Comparison of ENCODE assay signal across 15 cellular contexts in the genomic region with DNA sequence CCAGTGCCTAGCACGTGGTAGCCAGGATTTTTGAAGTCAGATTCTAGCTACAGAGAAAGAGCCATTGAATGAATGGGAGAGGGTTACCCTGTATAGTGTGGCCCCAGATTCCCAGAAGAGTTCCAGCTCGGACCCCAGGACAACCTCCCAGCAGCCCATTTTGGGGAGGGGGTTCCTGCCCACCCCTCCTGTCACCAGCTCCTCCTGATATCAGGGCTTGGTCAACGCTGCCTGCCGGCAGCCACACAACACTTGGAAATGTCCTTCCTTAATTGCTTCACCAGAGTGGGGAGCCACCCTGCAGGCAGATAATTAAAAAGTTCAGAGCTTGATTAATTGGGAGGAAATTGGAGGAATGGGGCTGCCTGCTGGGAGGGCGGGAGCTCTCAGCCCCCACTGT.
A peak's percentile ranks its signal among the peaks of the same experiment; 100 is the strongest.
DNase-seq lines count a peak whose midpoint lies in the region; ATAC-seq and TF ChIP-seq lines count a peak whose summit lies in the region.
"Had no signal": no experiment of that assay in that cellular context is flagged by ENCODE, and none has a peak within 500 bp of the region (broad histone marks: within the 10 kb centered on the region; RNA-seq: fewer than 3 reads in every experiment).

No MANE protein-coding gene starts in this region.

- no peak overlapping the region for H2AFZ ChIP-seq in neural progenitor cell (replicated peaks)
- H2AFZ ChIP-seq: GM23338 had no signal

- H3K27me3 ChIP-seq in neural progenitor cell (no peaks in the 10 kb centered on the region), gastroesophageal sphincter (peaks cover 15% of the 10 kb centered on the region)
- H3K27me3 ChIP-seq: BE2C had no signal

- TF ChIP-seq CTCF in neural progenitor cell (IDR thresholded peaks at IDR 0.05) (no peak), gastroesophageal sphincter (IDR thresholded peaks at IDR 0.05) (no peak)

- peaks cover 24% of the 10 kb centered on the region for H3F3A ChIP-seq in neural progenitor cell (ENCODE audit: low read depth)

- no peaks in the 10 kb centered on the region for H3K79me2 ChIP-seq in neural progenitor cell (ENCODE audit: low read depth)

- H3K4me1 Mint-ChIP-seq in dendritic cell treated with granulocyte-macrophage colony-stimulating factor and Interleukin-4, amounts not matched to agents 40 ng/mL and 50 ng/mL, for 4 days (ENCODE audit: low read depth) = peaks cover 73% of the 10 kb centered on the region
- H3K4me1 Mint-ChIP-seq in neural progenitor cell (peaks cover 51% of the 10 kb centered on the region), immature natural killer cell (no peaks in the 10 kb centered on the region)

- H3K4me3 ChIP-seq in neural progenitor cell = no peak overlapping the region
- H3K4me3 ChIP-seq in gastroesophageal sphincter = no peak overlapping the region
- H3K4me3 ChIP-seq: A549, GM23338 had no signal

- 71 to 89% methylated on average over 1 to 2 of the region's 5 CpGs for WGBS in gastroesophageal sphincter (ENCODE audit: low coverage in 1 of 2), 2 donors

- H4K20me1 ChIP-seq in neural progenitor cell (ENCODE audit: low read depth) = peaks cover 53% of the 10 kb centered on the region

- in situ Hi-C loops in KBM-7 (cut with MboI; ENCODE audit: low pct_unique_long_range_greater_than_20kb, low sequenced_read_pairs) = no loop called here

- H3K36me3 ChIP-seq in neural progenitor cell (no peaks in the 10 kb centered on the region), gastroesophageal sphincter (no peaks in the 10 kb centered on the region)
- H3K36me3 ChIP-seq: BE2C had no signal

- H3K27me3 Mint-ChIP-seq in dendritic cell treated with granulocyte-macrophage colony-stimulating factor and Interleukin-4, amounts not matched to agents 40 ng/mL and 50 ng/mL, for 4 days = peaks cover 46% of the 10 kb centered on the region
- H3K27me3 Mint-ChIP-seq in neural progenitor cell (ENCODE audit: insufficient read depth, low read depth) = peaks cover 13% of the 10 kb centered on the region
- peaks cover 3% of the 10 kb centered on the region in 3 donors for H3K27me3 Mint-ChIP-seq in immature natural killer cell (ENCODE audit: low read depth in 3 of 3)

- H3K27ac Mint-ChIP-seq in dendritic cell treated with granulocyte-macrophage colony-stimulating factor and Interleukin-4, amounts not matched to agents 40 ng/mL and 50 ng/mL, for 4 days = peak overlapping the region; percentile 72
- peak overlapping the region; percentile 28 for H3K27ac Mint-ChIP-seq in neural progenitor cell
- no peak overlapping the region for H3K27ac Mint-ChIP-seq in immature natural killer cell
- H3K27ac Mint-ChIP-seq: CD4-positive, CD25-positive, alpha-beta regulatory T cell; GM23338; H9 had no signal

- DNase-seq in NCI-H69 (lab: John Stamatoyannopoulos, UW) (peak; percentile 58), neural progenitor cell (ENCODE audit: low spot score) (peak; percentile 32), immature natural killer cell (no peak), mesenteric fat pad (ENCODE audit: low spot score) (no peak), KBM-7 (no peak)
- DNase-seq: BE2C; CD4-positive, CD25-positive, alpha-beta regulatory T cell; DMS79; EL; H9; IMR-90 had no signal

- TF ChIP-seq EP300 in gastroesophageal sphincter (IDR thresholded peaks at IDR 0.05) = no peak

- no peak for ATAC-seq in gastroesophageal sphincter
- ATAC-seq: A549, GM23338 had no signal

- peaks cover 15% of the 10 kb centered on the region for H3K36me3 Mint-ChIP-seq in dendritic cell treated with granulocyte-macrophage colony-stimulating factor and Interleukin-4, amounts not matched to agents 40 ng/mL and 50 ng/mL, for 4 days (ENCODE audit: low read depth)
- H3K36me3 Mint-ChIP-seq in neural progenitor cell (peaks cover 7% of the 10 kb centered on the region), immature natural killer cell (peaks cover 0 to 3% (median 0%) of the 10 kb centered on the region in 3 donors)
- H3K36me3 Mint-ChIP-seq: CD4-positive, CD25-positive, alpha-beta regulatory T cell had no signal

- intact Hi-C loops in dendritic cell treated with granulocyte-macrophage colony-stimulating factor and Interleukin-4, amounts not matched to agents 40 ng/mL and 50 ng/mL, for 4 days (cut with micrococcal nuclease) = no loop called here

- H3K4me3 Mint-ChIP-seq in dendritic cell treated with granulocyte-macrophage colony-stimulating factor and Interleukin-4, amounts not matched to agents 40 ng/mL and 50 ng/mL, for 4 days = no peak overlapping the region
- no peak overlapping the region for H3K4me3 Mint-ChIP-seq in neural progenitor cell
- no peak overlapping the region for H3K4me3 Mint-ChIP-seq in immature natural killer cell
- H3K4me3 Mint-ChIP-seq: CD4-positive, CD25-positive, alpha-beta regulatory T cell; GM23338; H9 had no signal

- H3K9me3 ChIP-seq in neural progenitor cell (ENCODE audit: low read depth) (no peaks in the 10 kb centered on the region), gastroesophageal sphincter (no peaks in the 10 kb centered on the region)
- H3K9me3 ChIP-seq: A549, BE2C had no signal

- peak overlapping the region; percentile 35 for H3K4me2 ChIP-seq in neural progenitor cell
- H3K4me2 ChIP-seq: A549, GM23338 had no signal

- H3K9ac ChIP-seq in neural progenitor cell = no peak overlapping the region

- H3K27ac ChIP-seq in neural progenitor cell = no peak overlapping the region
- no peak overlapping the region for H3K27ac ChIP-seq in gastroesophageal sphincter
- H3K27ac ChIP-seq: A549 had no signal

- peaks cover 26% of the 10 kb centered on the region for H3K4me1 ChIP-seq in neural progenitor cell
- no peaks in the 10 kb centered on the region for H3K4me1 ChIP-seq in gastroesophageal sphincter
- H3K4me1 ChIP-seq: A549, BE2C had no signal

- H3K9me3 Mint-ChIP-seq in dendritic cell treated with granulocyte-macrophage colony-stimulating factor and Interleukin-4, amounts not matched to agents 40 ng/mL and 50 ng/mL, for 4 days = peaks cover 15% of the 10 kb centered on the region
- no peaks in the 10 kb centered on the region for H3K9me3 Mint-ChIP-seq in neural progenitor cell
- no peaks in the 10 kb centered on the region for H3K9me3 Mint-ChIP-seq in immature natural killer cell
- H3K9me3 Mint-ChIP-seq: CD4-positive, CD25-positive, alpha-beta regulatory T cell; GM23338; H9 had no signal

- no peak for TF ChIP-seq POLR2A in gastroesophageal sphincter (IDR thresholded peaks at IDR 0.05)

Comparison
In these comparisons a context has a peak if more than half of its experiments do, and no peak if none do; other contexts are left out.
1. DNase-seq: peak in NCI-H69 (single experiment) and neural progenitor cell (single experiment); none in immature natural killer cell (0 of 3), mesenteric fat pad (single experiment) and KBM-7 (single experiment).
2. H3K27ac Mint-ChIP-seq: peak in dendritic cell treated with granulocyte-macrophage colony-stimulating factor and Interleukin-4, amounts not matched to agents 40 ng/mL and 50 ng/mL, for 4 days (single experiment) and neural progenitor cell (single experiment); none in immature natural killer cell (0 of 6).